In genomic region chr5:172362755-172363154, GRCh38 we compare ENCODE assay signal across 1 cellular context.
TF ChIP-seq lines count a peak whose summit lies in the region.

No MANE protein-coding gene starts in this region.

TF ChIP-seq in GM12878, 131 proteins besides CTCF, POLR2A, EP300 and RAD21 (continued from another document):
- no peak for TF ChIP-seq USF1 (IDR thresholded peaks at IDR 0.05; ENCODE audit: borderline replicate concordance, extremely low read length, insufficient read depth, low read depth, low read length)
- no peak for TF ChIP-seq GATAD2B (conservative IDR thresholded peaks at IDR 0.05; ENCODE audit: low read depth)
- TF ChIP-seq IKZF2 (IDR thresholded peaks at IDR 0.05), result no peak
- TF ChIP-seq ETV6 (conservative IDR thresholded peaks at IDR 0.05 in 1 of 2, IDR thresholded peaks at IDR 0.05 in 1 of 2; ENCODE audit: borderline replicate concordance in 1 of 2, low read depth in 1 of 2), result 0 out of 4 replicates have a peak, but pooled peaks of 1 of the 2 experiments have one; percentile 13
- no peak for TF ChIP-seq TARDBP (IDR thresholded peaks at IDR 0.05; ENCODE audit: borderline replicate concordance)
- no peak for TF ChIP-seq ZBTB4 (CRISPR knock-in tag; IDR thresholded peaks at IDR 0.05)
- 0 out of 2 replicates have a peak, but pooled peaks have one; percentile 30 for TF ChIP-seq PAX5 (IDR thresholded peaks at IDR 0.05; ENCODE audit: borderline replicate concordance, low read depth, low read length)
- peak; percentile 44 for TF ChIP-seq JUNB (IDR thresholded peaks at IDR 0.05)
- peak; percentile 57; the same call in 1 of the 2 replicates for TF ChIP-seq FOXM1 (IDR thresholded peaks at IDR 0.05; ENCODE audit: low read depth, low read length)
- TF ChIP-seq RUNX3 (IDR thresholded peaks at IDR 0.05; ENCODE audit: low read length), result peak; percentile 81
- TF ChIP-seq MEF2A (IDR thresholded peaks at IDR 0.05; ENCODE audit: insufficient read depth, low read depth, low read length), result peak; percentile 83
- peak; percentile 56 for TF ChIP-seq EED (IDR thresholded peaks at IDR 0.05; ENCODE audit: low read depth)
- TF ChIP-seq NFIC (IDR thresholded peaks at IDR 0.05; ENCODE audit: low read depth, low read length), result peak; percentile 63; the same call in 1 of the 2 replicates
- TF ChIP-seq NR2C2 (IDR thresholded peaks at IDR 0.05; ENCODE audit: borderline replicate concordance, control insufficient read depth, insufficient read length, low read depth), result no peak
